11 cellular contexts compared by ENCODE assay signal in the genomic region with DNA sequence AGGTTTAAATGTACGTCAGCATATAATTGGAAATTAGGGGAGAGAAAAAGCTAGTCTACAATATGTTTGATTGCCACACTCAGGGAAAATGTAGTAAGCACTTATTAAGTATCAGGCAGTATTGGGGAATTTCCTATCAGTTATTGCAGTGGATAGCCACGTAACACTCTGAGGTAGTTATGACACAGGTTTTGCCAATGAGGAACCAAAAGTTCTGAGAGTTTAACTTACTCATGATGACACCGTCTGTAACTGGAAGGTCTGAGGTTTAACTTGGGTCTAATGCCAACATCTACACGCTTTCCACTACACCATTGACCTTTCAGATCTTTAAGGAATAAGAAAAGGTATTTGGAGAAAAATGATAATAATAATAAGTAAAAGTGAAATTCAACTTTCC.
DNase-seq lines count a peak whose midpoint lies in the region; ATAC-seq and TF ChIP-seq lines count a peak whose summit lies in the region.
"Had no signal": no experiment of that assay in that cellular context is flagged by ENCODE, and none has a peak within 500 bp of the region (broad histone marks: within the 10 kb centered on the region; RNA-seq: fewer than 3 reads in every experiment).

No MANE protein-coding gene starts in this region.

- H3K9me3 ChIP-seq in testis = no peaks in the 10 kb centered on the region

- DNase-seq in epithelial cell of esophagus (ENCODE audit: low read depth) (peak; percentile 73), activated gamma-delta T cell treated with Interleukin-2 at 50 U/mL for 16 hours (no peak), chondrocyte (ENCODE audit: low spot score) (no peak), testis (no peak)
- no peak for DNase-seq in activated naive CD4-positive, alpha-beta T cell treated with anti-CD3 and anti-CD28 coated beads for 36 hours
- DNase-seq: DMS79, NCI-H1105 treated with DMSO at 0.1 percent for 48 hours, occipital lobe had no signal

- 87 to 90% methylated on average over 4 of the region's 4 CpGs for WGBS in testis, 2 donors

- CTCF ChIA-PET in activated naive CD4-positive, alpha-beta T cell treated with anti-CD3 and anti-CD28 coated beads for 36 hours (lab: Charles Lee) = no interaction called here

- H3K36me3 Mint-ChIP-seq in activated naive CD4-positive, alpha-beta T cell treated with anti-CD3 and anti-CD28 coated beads for 36 hours (ENCODE audit: low read depth) = peaks cover 22% of the 10 kb centered on the region
- peaks cover 23% of the 10 kb centered on the region for H3K36me3 Mint-ChIP-seq in chondrocyte (ENCODE audit: low read depth)

- H3K9me3 Mint-ChIP-seq in activated naive CD4-positive, alpha-beta T cell treated with anti-CD3 and anti-CD28 coated beads for 36 hours = peaks cover 13% of the 10 kb centered on the region
- peaks cover 25% of the 10 kb centered on the region for H3K9me3 Mint-ChIP-seq in chondrocyte (ENCODE audit: low read depth)

- TF ChIP-seq POLR2A in testis (IDR thresholded peaks at IDR 0.05) = no peak

- TF ChIP-seq CTCF in epithelial cell of esophagus (IDR thresholded peaks at IDR 0.05; ENCODE audit: insufficient read depth, low read depth, low read length, missing control alignments) (no peak), chondrocyte (IDR thresholded peaks at IDR 0.05) (no peak), testis (IDR thresholded peaks at IDR 0.05) (no peak)

- H3K4me3 Mint-ChIP-seq in activated naive CD4-positive, alpha-beta T cell treated with anti-CD3 and anti-CD28 coated beads for 36 hours = no peak overlapping the region
- no peak overlapping the region for H3K4me3 Mint-ChIP-seq in chondrocyte (ENCODE audit: unreplicated experiment)

- no peaks in the 10 kb centered on the region for H3K4me1 ChIP-seq in testis

- no peak overlapping the region for H3K4me3 ChIP-seq in epithelial cell of esophagus (ENCODE audit: low read length)
- no peak overlapping the region for H3K4me3 ChIP-seq in testis

- no peaks in the 10 kb centered on the region for H3K36me3 ChIP-seq in testis (ENCODE audit: low read depth, missing control alignments)

- intact Hi-C loops in activated naive CD4-positive, alpha-beta T cell treated with anti-CD3 and anti-CD28 coated beads for 36 hours (cut with micrococcal nuclease) = no loop called here
- intact Hi-C loops in testis (cut with DNase I; ENCODE audit: low total_unique reads) = no loop called here

- peak; percentile 96 for ATAC-seq in GM18508 (IDR thresholded peaks at IDR 0.05; ENCODE audit: insufficient read depth, unreplicated experiment)
- peak; percentile 64 for ATAC-seq in GM21528 (IDR thresholded peaks at IDR 0.05; ENCODE audit: low FRiP score, unreplicated experiment)
- ATAC-seq in HG03354 (IDR thresholded peaks at IDR 0.05; ENCODE audit: poor library complexity, severe bottlenecking, unreplicated experiment) = peak; percentile 94

- no peaks in the 10 kb centered on the region for H3K4me1 Mint-ChIP-seq in activated naive CD4-positive, alpha-beta T cell treated with anti-CD3 and anti-CD28 coated beads for 36 hours (ENCODE audit: low read depth)
- H3K4me1 Mint-ChIP-seq in chondrocyte (ENCODE audit: low read depth) = no peaks in the 10 kb centered on the region

- H3K27ac Mint-ChIP-seq in activated naive CD4-positive, alpha-beta T cell treated with anti-CD3 and anti-CD28 coated beads for 36 hours = no peak overlapping the region
- no peak overlapping the region for H3K27ac Mint-ChIP-seq in chondrocyte (ENCODE audit: unreplicated experiment)

- H3K27me3 Mint-ChIP-seq in activated naive CD4-positive, alpha-beta T cell treated with anti-CD3 and anti-CD28 coated beads for 36 hours (ENCODE audit: low read depth) = no peaks in the 10 kb centered on the region
- no peaks in the 10 kb centered on the region for H3K27me3 Mint-ChIP-seq in chondrocyte (ENCODE audit: low read depth)

- H3K27me3 ChIP-seq in testis = no peaks in the 10 kb centered on the region

- H3K27ac ChIP-seq in testis = no peak overlapping the region
